Comparison of ENCODE assay signal across 10 cellular contexts in the genomic region with DNA sequence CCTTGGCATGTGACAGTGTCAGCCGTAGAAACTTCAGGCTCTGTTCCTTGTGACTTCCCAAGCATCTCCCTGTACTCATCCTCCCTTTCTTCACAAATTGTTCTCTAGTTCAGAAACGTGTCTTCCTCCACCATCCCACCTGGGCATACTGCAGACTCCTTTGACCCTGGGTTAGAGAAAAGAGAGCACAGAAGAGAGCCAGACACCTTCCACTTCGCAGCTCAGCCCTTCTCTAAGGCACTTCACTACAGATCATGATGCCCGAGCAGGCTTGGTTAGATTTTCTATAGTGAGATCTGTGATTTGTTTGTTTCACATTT.
DNase-seq lines count a peak whose midpoint lies in the region; ATAC-seq and TF ChIP-seq lines count a peak whose summit lies in the region.
"Had no signal": no experiment of that assay in that cellular context is flagged by ENCODE, and none has a peak within 500 bp of the region (broad histone marks: within the 10 kb centered on the region; RNA-seq: fewer than 3 reads in every experiment).

No MANE protein-coding gene starts in this region.

- DNase-seq in natural killer cell (no peak), RWPE1 (ENCODE audit: low spot score) (no peak), NOMO-1 treated with DMSO at 0.1 percent for 48 hours (lab: John Stamatoyannopoulos, UW; ENCODE audit: unreplicated experiment) (no peak), NCI-H69 (lab: John Stamatoyannopoulos, UW) (no peak), anterior cingulate cortex (lab: John Stamatoyannopoulos, UW) (no peak), omental fat pad (ENCODE audit: low spot score) (no peak)
- no peak for DNase-seq in natural killer cell treated with Interleukin-12 subunit alpha and Interleukin-12 subunit beta and Interleukin-15 and Interleukin-18, amount 100 ng/mL, for 72 hours (ENCODE audit: low spot score)

- TF ChIP-seq CTCF in natural killer cell (IDR thresholded peaks at IDR 0.05) (peak; percentile 40), RWPE1 (conservative IDR thresholded peaks at IDR 0.05; ENCODE audit: low read depth) (peak; percentile 51; the same call in 1 of the 2 replicates), omental fat pad (IDR thresholded peaks at IDR 0.05) (no peak)

- peaks cover 11 to 16% of the 10 kb centered on the region in 2 donors for H3K4me1 Mint-ChIP-seq in natural killer cell
- peaks cover 9 to 12% of the 10 kb centered on the region in 2 donors for H3K4me1 Mint-ChIP-seq in natural killer cell treated with Interleukin-12 subunit alpha and Interleukin-12 subunit beta and Interleukin-15 and Interleukin-18, amount 100 ng/mL, for 72 hours (ENCODE audit: low read depth in 2 of 2)

- no peaks in the 10 kb centered on the region for H3K36me3 Mint-ChIP-seq in natural killer cell
- H3K36me3 Mint-ChIP-seq in natural killer cell treated with Interleukin-12 subunit alpha and Interleukin-12 subunit beta and Interleukin-15 and Interleukin-18, amount 100 ng/mL, for 72 hours, result no peaks in the 10 kb centered on the region
- H3K36me3 Mint-ChIP-seq: activated naive CD8-positive, alpha-beta T cell had no signal

- H3K27ac Mint-ChIP-seq in natural killer cell, result no peak overlapping the region
- no peak overlapping the region for H3K27ac Mint-ChIP-seq in natural killer cell treated with Interleukin-12 subunit alpha and Interleukin-12 subunit beta and Interleukin-15 and Interleukin-18, amount 100 ng/mL, for 72 hours
- H3K27ac Mint-ChIP-seq: activated naive CD8-positive, alpha-beta T cell had no signal

- H3K9me3 Mint-ChIP-seq in natural killer cell, result no peaks in the 10 kb centered on the region
- no peaks in the 10 kb centered on the region for H3K9me3 Mint-ChIP-seq in natural killer cell treated with Interleukin-12 subunit alpha and Interleukin-12 subunit beta and Interleukin-15 and Interleukin-18, amount 100 ng/mL, for 72 hours

- H3K4me3 Mint-ChIP-seq in natural killer cell, result no peak overlapping the region
- H3K4me3 Mint-ChIP-seq in natural killer cell treated with Interleukin-12 subunit alpha and Interleukin-12 subunit beta and Interleukin-15 and Interleukin-18, amount 100 ng/mL, for 72 hours, result no peak overlapping the region
- H3K4me3 Mint-ChIP-seq: activated naive CD8-positive, alpha-beta T cell had no signal

- intact Hi-C loops in natural killer cell (cut with micrococcal nuclease), result no loop called here

- H3K27me3 Mint-ChIP-seq in natural killer cell (ENCODE audit: low read depth in 2 of 2), result peaks cover 3 to 6% of the 10 kb centered on the region in 2 donors
- peaks cover 0 to 10% of the 10 kb centered on the region in 2 donors for H3K27me3 Mint-ChIP-seq in natural killer cell treated with Interleukin-12 subunit alpha and Interleukin-12 subunit beta and Interleukin-15 and Interleukin-18, amount 100 ng/mL, for 72 hours

- POLR2A ChIA-PET in RWPE1 (lab: Yijun Ruan, JAX; ENCODE audit: low non-redundant PET), result no interaction called here

- ATAC-seq in natural killer cell, result peak in 1 of 3 donors; percentile 16
- no peak for ATAC-seq in natural killer cell treated with Interleukin-12 subunit alpha and Interleukin-12 subunit beta and Interleukin-15 and Interleukin-18, amount 100 ng/mL, for 72 hours
- peak; percentile 14 for ATAC-seq in HG02840 (IDR thresholded peaks at IDR 0.05; ENCODE audit: low FRiP score, unreplicated experiment)
- no peak for ATAC-seq in omental fat pad (ENCODE audit: low FRiP score)

- CTCF ChIA-PET in RWPE1 (lab: Yijun Ruan, JAX), result interaction anchor here (0.6 to 1.6 kb wide), 9 partner anchors 10 to 1242 kb away, joined by 3 to 9 read pairs (median 4); no protein-coding TSS in a partner anchor

- H3K27ac ChIP-seq in RWPE1, result no peak overlapping the region
- H3K27ac ChIP-seq: epithelial cell of prostate had no signal

Comparison
In these comparisons a context has a peak if more than half of its experiments do, and no peak if none do; other contexts are left out.
1. CTCF ChIP-seq: peak in natural killer cell (single experiment) and RWPE1 (single experiment); none in omental fat pad (0 of 3).